Comparison of ENCODE assay signal across 10 cellular contexts in genomic region chr16:57146735-57147134, GRCh38. TPM values are rescaled to one million over a fixed set of nuclear protein-coding genes. Genes with fewer than 3 reads are reported as not detected.
DNase-seq lines count a peak whose midpoint lies in the region; ATAC-seq, FAIRE-seq and TF ChIP-seq lines count a peak whose summit lies in the region.
"Had no signal": no experiment of that assay in that cellular context is flagged by ENCODE, and none has a peak within 500 bp of the region (broad histone marks: within the 10 kb centered on the region; RNA-seq: fewer than 3 reads in every experiment).

No MANE protein-coding gene starts in this region.

- no peak overlapping the region for H2AK5ac ChIP-seq in mesenchymal stem cell (ENCODE audit: low read length, severe bottlenecking)

- no peak overlapping the region for H4K91ac ChIP-seq in mesenchymal stem cell (ENCODE audit: low read length)

- TF ChIP-seq RAD21 in K562 (CRISPR knock-in tag; conservative IDR thresholded peaks at IDR 0.05 in 1 of 2, IDR thresholded peaks at IDR 0.05 in 1 of 2) = peak in 1 of 2 experiments; percentile 11; a peak in 1 of 4 replicates

- H3K4me1 ChIP-seq in DND-41 (ENCODE audit: insufficient read depth, low read length) (peaks cover 15% of the 10 kb centered on the region), HUES48 (ENCODE audit: control insufficient read depth, insufficient read depth, low read length) (peaks cover 34% of the 10 kb centered on the region), K562 (replicated peaks in 1 of 2; ENCODE audit: control insufficient read depth in 2 of 2, insufficient read depth in 2 of 2, low read length in 2 of 2) (peaks cover 20 to 30% of the 10 kb centered on the region in 2 experiments), mesenchymal stem cell (ENCODE audit: control insufficient read depth, insufficient read depth, low read depth, low read length) (peaks cover 22% of the 10 kb centered on the region)
- H3K4me1 ChIP-seq: prostate gland had no signal

- in situ Hi-C loops in K562 (cut with MboI) = no loop called here

- H3K27me3 ChIP-seq in DND-41 (ENCODE audit: insufficient read depth, low read length, poor library complexity) (no peaks in the 10 kb centered on the region), HUES48 (ENCODE audit: control insufficient read depth, insufficient read depth, low read length) (no peaks in the 10 kb centered on the region), K562 (ENCODE audit: control insufficient read depth in 2 of 2, insufficient read depth in 2 of 2, low read length in 2 of 2) (no peaks in the 10 kb centered on the region), mesenchymal stem cell (ENCODE audit: control insufficient read depth in 1 of 2, insufficient read depth in 1 of 2, low read length in 2 of 2) (no peaks in the 10 kb centered on the region)

- peak; percentile 71 for FAIRE-seq in K562 (lab: Jason Lieb, UNC)

- H2BK12ac ChIP-seq in mesenchymal stem cell (ENCODE audit: low read length in 2 of 2) = no peak overlapping the region

- H4K8ac ChIP-seq in mesenchymal stem cell (ENCODE audit: low read length) = no peak overlapping the region

- H3K27ac ChIP-seq in DND-41 (ENCODE audit: low read length) (no peak overlapping the region), HUES48 (ENCODE audit: low read depth, low read length) (peak overlapping the region; percentile 76), K562 (ENCODE audit: extremely low read depth, low read depth, low read length) (no peak overlapping the region), mesenchymal stem cell (ENCODE audit: low read length, poor library complexity, severe bottlenecking) (no peak overlapping the region)

- ATAC-seq in DND-41 (ENCODE audit: insufficient read depth, low read depth) (peak; percentile 48), K562 (peak; percentile 79)

- H4K20me1 ChIP-seq in DND-41 (ENCODE audit: insufficient read depth, low read length) (no peaks in the 10 kb centered on the region; the same call in 1 of the 2 replicates), K562 (replicated peaks; ENCODE audit: control insufficient read depth, insufficient read depth, low read length) (no peaks in the 10 kb centered on the region)

- TF ChIP-seq EP300 in K562 (IDR thresholded peaks at IDR 0.05; ENCODE audit: low read length) = no peak

- H3K4me2 ChIP-seq in DND-41 (ENCODE audit: insufficient read depth, low read length) (no peak overlapping the region), K562 (ENCODE audit: insufficient read depth, low read length) (no peak overlapping the region), mesenchymal stem cell (ENCODE audit: low read length, poor library complexity, severe bottlenecking) (no peak overlapping the region)

- no peaks in the 10 kb centered on the region for H3K9me3 ChIP-seq in DND-41 (ENCODE audit: insufficient read depth, low read length, severe bottlenecking)
- no peaks in the 10 kb centered on the region for H3K9me3 ChIP-seq in HUES48 (ENCODE audit: control insufficient read depth, insufficient read depth, low read length)
- no peaks in the 10 kb centered on the region for H3K9me3 ChIP-seq in K562 (replicated peaks; ENCODE audit: control insufficient read depth, insufficient read depth, low read depth, low read length)
- H3K9me3 ChIP-seq in mesenchymal stem cell (ENCODE audit: control insufficient read depth, low read length) = no peaks in the 10 kb centered on the region
- H3K9me3 ChIP-seq: prostate gland had no signal

- H2BK120ac ChIP-seq in mesenchymal stem cell (ENCODE audit: low read depth, low read length) = no peak overlapping the region

- H2BK5ac ChIP-seq in mesenchymal stem cell (ENCODE audit: low read depth, low read length, poor library complexity, severe bottlenecking) = no peak overlapping the region

- no TSS peak for BruUV-seq in K562 (replicated peaks; lab: Mats Ljungman, UMichigan)

- no peak overlapping the region for H3K18ac ChIP-seq in mesenchymal stem cell (ENCODE audit: low read depth in 1 of 2, low read length in 2 of 2)

- H2AFZ ChIP-seq in DND-41 (ENCODE audit: low read depth, low read length) (no peak overlapping the region), K562 (ENCODE audit: low read depth, low read length) (peak overlapping the region; percentile 78), mesenchymal stem cell (ENCODE audit: low read depth, low read length) (no peak overlapping the region)

- CTCF ChIA-PET in K562 (lab: Yijun Ruan, JAX; ENCODE audit: low intra/inter-chr PET ratio) = no interaction called here

- H3K14ac ChIP-seq in mesenchymal stem cell (ENCODE audit: low read length in 2 of 2) = no peak overlapping the region

- no peak overlapping the region for H2BK15ac ChIP-seq in mesenchymal stem cell (ENCODE audit: low read depth, poor library complexity, severe bottlenecking)

- DNase-seq in DND-41 = no peak
- peak; percentile 49 to 54 (median 51) for DNase-seq in K562 (ENCODE audit: extremely low read depth in 1 of 4, low spot score in 3 of 4)
- DNase-seq in mesenchymal stem cell = peak; percentile 11
- DNase-seq in AG20443 (ENCODE audit: low spot score) = no peak
- DNase-seq in stimulated activated naive CD4-positive, alpha-beta T cell (lab: John Stamatoyannopoulos, UW) = no peak
- no peak for DNase-seq in NCI-H1930 (lab: John Stamatoyannopoulos, UW)
- no peak for DNase-seq in COLO829 (ENCODE audit: low spot score)
- DNase-seq: stimulated activated naive CD4-positive, alpha-beta T cell treated with Interleukin-2 at 50 U/mL for 16 hours had no signal

- no peak overlapping the region for H3K4me3 ChIP-seq in DND-41 (ENCODE audit: low read depth in 1 of 2, low read length in 2 of 2)
- no peak overlapping the region for H3K4me3 ChIP-seq in HUES48 (ENCODE audit: low read depth, low read length)
- H3K4me3 ChIP-seq in K562 = no peak overlapping the region
- H3K4me3 ChIP-seq in mesenchymal stem cell (ENCODE audit: insufficient read depth in 1 of 2, low read depth in 1 of 2, low read length in 2 of 2) = no peak overlapping the region
- H3K4me3 ChIP-seq: prostate gland had no signal

- TF ChIP-seq POLR2A in K562 (conservative IDR thresholded peaks at IDR 0.05) = no peak

- 84% methylated on average over 5 of the region's 5 CpGs for WGBS in K562 (ENCODE audit: insufficient coverage, low coverage, missing lambda C conversion rate)
- WGBS in mesenchymal stem cell = 97% methylated on average over 5 of the region's 5 CpGs

- no peak overlapping the region for H3K23ac ChIP-seq in mesenchymal stem cell (ENCODE audit: low read length in 2 of 2)

- no peaks in the 10 kb centered on the region for H3K9me1 ChIP-seq in K562 (ENCODE audit: control insufficient read depth, insufficient read depth, low read length)

- no peaks in the 10 kb centered on the region for H3K79me2 ChIP-seq in DND-41 (ENCODE audit: insufficient read depth, low read length)
- H3K79me2 ChIP-seq in K562 (ENCODE audit: control insufficient read depth, insufficient read depth, low read length) = no peaks in the 10 kb centered on the region

- H3K9ac ChIP-seq in DND-41 (ENCODE audit: low read depth, low read length) = no peak overlapping the region
- H3K9ac ChIP-seq in HUES48 (ENCODE audit: low read depth, low read length) = no peak overlapping the region
- 0 out of 4 replicates have a peak overlapping the region, but pooled peaks of 1 of the 2 experiments have one; percentile 33 for H3K9ac ChIP-seq in K562 (ENCODE audit: insufficient read depth in 1 of 2, low read depth in 2 of 2, low read length in 2 of 2)
- no peak overlapping the region for H3K9ac ChIP-seq in mesenchymal stem cell (ENCODE audit: low read length)

- intact Hi-C loops in K562 (cut with micrococcal nuclease) = no loop called here

- POLR2A ChIA-PET in K562 (lab: Yijun Ruan, JAX) = no interaction called here

- H3K4ac ChIP-seq in mesenchymal stem cell (ENCODE audit: low read depth in 1 of 2, low read length in 2 of 2) = no peak overlapping the region

- no peaks in the 10 kb centered on the region for H3K79me1 ChIP-seq in mesenchymal stem cell (replicated peaks; ENCODE audit: low read length, poor library complexity, severe bottlenecking)

- peak; percentile 37 for TF ChIP-seq CTCF in DND-41 (IDR thresholded peaks at IDR 0.05; ENCODE audit: borderline replicate concordance, extremely low read depth, low read length, poor library complexity, severe bottlenecking)
- peak; percentile 36 to 60 (median 51) for TF ChIP-seq CTCF in K562 (IDR thresholded peaks at IDR 0.05 in 2 of 3, conservative IDR thresholded peaks at IDR 0.05 in 1 of 3; ENCODE audit: insufficient read depth in 2 of 3, low read depth in 1 of 3, low read length in 3 of 3)

- H3K36me3 ChIP-seq in DND-41 (ENCODE audit: insufficient read depth, low read length) = peaks cover 6% of the 10 kb centered on the region; the same call in 1 of the 2 replicates
- H3K36me3 ChIP-seq in HUES48 (ENCODE audit: control insufficient read depth, insufficient read depth, low read length) = no peaks in the 10 kb centered on the region
- H3K36me3 ChIP-seq in K562 (ENCODE audit: control insufficient read depth, insufficient read depth, low read length) = 0 out of 3 replicates have a peak, but pooled peaks cover under 1% of the 10 kb centered on the region
- peaks cover 7 to 36% of the 10 kb centered on the region in 2 experiments for H3K36me3 ChIP-seq in mesenchymal stem cell (ENCODE audit: control insufficient read depth in 1 of 2, insufficient read depth in 2 of 2, low read depth in 1 of 2, low read length in 2 of 2)
- H3K36me3 ChIP-seq: prostate gland had no signal

RNA-seq across cellular contexts. Expression of gene PSME3IP1, which starts 39.1 kb away (rescaled TPM):
- 53.9 and 134 TPM in 2 replicates for total RNA-seq in K562 (2011; cell fraction: chromatin; rRNA removed; ENCODE audit: low replicate concordance)
- total RNA-seq in K562 (2011; cell fraction: nucleolus; rRNA removed) = 46.7 and 60.7 TPM in 2 replicates
- 71.6 and 104 TPM in 2 replicates for total RNA-seq in K562 (2011; cell fraction: nucleoplasm; rRNA removed)
- total RNA-seq in K562 (2014; rRNA removed) (76.9 and 85.5 TPM in 2 replicates), K562 (2014; rRNA removed; fragmentation: Illumina TruSeq; extraction: Trizol) (143 and 167 TPM in 2 replicates), K562 (2015; rRNA removed; fragmentation: Illumina TruSeq; extraction: Trizol) (147 and 158 TPM in 2 replicates), K562 (2021) (104 and 106 TPM in 2 replicates)
- polyA plus RNA-seq in K562 (2011; rRNA removed) (115 and 144 TPM in 2 replicates), K562 (2014; fragmentation: Illumina TruSeq; extraction: Trizol) (155 and 187 TPM in 2 replicates), K562 (2014; fragmentation: Nextera tagmentation; extraction: Ambion mirVana) (100 to 1,000 TPM in 1 of 2 experiments, 10 to 100 TPM in 1; 63.8 to 142 TPM), K562 (2014; rRNA removed) (146 and 152 TPM in 2 replicates)
- 132 and 144 TPM in 2 replicates for polyA plus RNA-seq in K562 (2011; cell fraction: cytosol; rRNA removed)
- 251 and 259 TPM in 2 replicates for polyA plus RNA-seq in K562 (2011; cell fraction: nucleus; rRNA removed)
- 88.6 and 121 TPM in 2 replicates for polyA plus RNA-seq in K562 (2012)
- 78.0 and 80.4 TPM in 2 replicates for polyA minus RNA-seq in K562 (2011; rRNA and poly(A)+ RNA removed)
- polyA minus RNA-seq in K562 (2011; cell fraction: cytosol; rRNA and poly(A)+ RNA removed) = 45.1 and 48.8 TPM in 2 replicates
- 40.8 and 66.0 TPM in 2 replicates for polyA minus RNA-seq in K562 (2011; cell fraction: nucleus; rRNA and poly(A)+ RNA removed)
- polyA plus RNA-seq in mesenchymal stem cell (2013, experiment 1 of 2) = 72.7 TPM
- 70.2 TPM for polyA plus RNA-seq in mesenchymal stem cell (2013, experiment 2 of 2)

RNA-seq across cellular contexts. Expression of gene RSPRY1, which starts 39.4 kb away (rescaled TPM):
- 60.1 and 86.3 TPM in 2 replicates for total RNA-seq in K562 (2011; cell fraction: chromatin; rRNA removed; ENCODE audit: low replicate concordance)
- total RNA-seq in K562 (2011; cell fraction: nucleolus; rRNA removed) = 29.9 and 41.0 TPM in 2 replicates
- total RNA-seq in K562 (2011; cell fraction: nucleoplasm; rRNA removed) = 44.0 and 48.0 TPM in 2 replicates
- total RNA-seq in K562 (2014; rRNA removed) (14.5 and 20.0 TPM in 2 replicates), K562 (2014; rRNA removed; fragmentation: Illumina TruSeq; extraction: Trizol) (25.5 and 26.3 TPM in 2 replicates), K562 (2015; rRNA removed; fragmentation: Illumina TruSeq; extraction: Trizol) (25.2 and 27.8 TPM in 2 replicates), K562 (2021) (20.8 and 22.7 TPM in 2 replicates)
- polyA plus RNA-seq in K562 (2011; rRNA removed) (25.4 and 28.0 TPM in 2 replicates), K562 (2014; fragmentation: Illumina TruSeq; extraction: Trizol) (17.6 and 23.1 TPM in 2 replicates), K562 (2014; fragmentation: Nextera tagmentation; extraction: Ambion mirVana) (10 to 100 TPM; 10.2 to 13.4 TPM), K562 (2014; rRNA removed) (15.0 and 17.5 TPM in 2 replicates)
- polyA plus RNA-seq in K562 (2011; cell fraction: cytosol; rRNA removed) = 10.7 and 15.7 TPM in 2 replicates
- polyA plus RNA-seq in K562 (2011; cell fraction: nucleus; rRNA removed) = 21.4 and 28.5 TPM in 2 replicates
- 11.1 and 11.4 TPM in 2 replicates for polyA plus RNA-seq in K562 (2012)
- 61.4 and 62.4 TPM in 2 replicates for polyA minus RNA-seq in K562 (2011; rRNA and poly(A)+ RNA removed)
- polyA minus RNA-seq in K562 (2011; cell fraction: cytosol; rRNA and poly(A)+ RNA removed) = 31.9 and 34.4 TPM in 2 replicates
- 26.1 and 51.2 TPM in 2 replicates for polyA minus RNA-seq in K562 (2011; cell fraction: nucleus; rRNA and poly(A)+ RNA removed)
- polyA plus RNA-seq in mesenchymal stem cell (2013, experiment 1 of 2) = 55.6 TPM
- polyA plus RNA-seq in mesenchymal stem cell (2013, experiment 2 of 2) = 53.4 TPM

RNA-seq across cellular contexts. Expression of gene CPNE2, which starts 54.4 kb away (rescaled TPM):
- total RNA-seq in K562 (2011; cell fraction: chromatin; rRNA removed; ENCODE audit: low replicate concordance) = 13.7 and 32.7 TPM in 2 replicates
- 12.5 and 13.5 TPM in 2 replicates for total RNA-seq in K562 (2011; cell fraction: nucleolus; rRNA removed)
- total RNA-seq in K562 (2011; cell fraction: nucleoplasm; rRNA removed) = 13.3 and 19.4 TPM in 2 replicates
- total RNA-seq in K562 (2014; rRNA removed) = 7.0 and 7.3 TPM in 2 replicates
- total RNA-seq in K562 (2014; rRNA removed; fragmentation: Illumina TruSeq; extraction: Trizol) = 4.2 and 5.0 TPM in 2 replicates
- 7.7 and 8.6 TPM in 2 replicates for total RNA-seq in K562 (2015; rRNA removed; fragmentation: Illumina TruSeq; extraction: Trizol)
- total RNA-seq in K562 (2021) = 9.5 and 10.6 TPM in 2 replicates
- 13.9 and 26.9 TPM in 2 replicates for polyA plus RNA-seq in K562 (2011; rRNA removed)
- 28.1 and 34.9 TPM in 2 replicates for polyA plus RNA-seq in K562 (2011; cell fraction: cytosol; rRNA removed)
- polyA plus RNA-seq in K562 (2011; cell fraction: nucleus; rRNA removed) = 14.0 and 18.6 TPM in 2 replicates
- 14.1 and 33.3 TPM in 2 replicates for polyA plus RNA-seq in K562 (2012)
- polyA plus RNA-seq in K562 (2014; fragmentation: Illumina TruSeq; extraction: Trizol) = 11.8 and 14.1 TPM in 2 replicates
- 1 to 10 TPM; 3.0 to 3.8 TPM for polyA plus RNA-seq in K562 (2014; fragmentation: Nextera tagmentation; extraction: Ambion mirVana)
- 11.7 and 14.0 TPM in 2 replicates for polyA plus RNA-seq in K562 (2014; rRNA removed)
- polyA minus RNA-seq in K562 (2011; rRNA and poly(A)+ RNA removed) = 8.9 and 12.3 TPM in 2 replicates
- polyA minus RNA-seq in K562 (2011; cell fraction: cytosol; rRNA and poly(A)+ RNA removed) = 7.7 and 8.6 TPM in 2 replicates
- 6.6 and 9.8 TPM in 2 replicates for polyA minus RNA-seq in K562 (2011; cell fraction: nucleus; rRNA and poly(A)+ RNA removed)
- polyA plus RNA-seq in mesenchymal stem cell (2013, experiment 1 of 2) = 37.6 TPM
- 39.4 TPM for polyA plus RNA-seq in mesenchymal stem cell (2013, experiment 2 of 2)

Comparison
In these comparisons a context has a peak if more than half of its experiments do, and no peak if none do; other contexts are left out.
1. DNase-seq: peak in K562 (4 of 4) and mesenchymal stem cell (single experiment); none in DND-41 (single experiment), AG20443 (single experiment), stimulated activated naive CD4-positive, alpha-beta T cell (0 of 6), NCI-H1930 (0 of 2) and COLO829 (single experiment).